In genomic region chr11:118263694-118264567, GRCh38 we compare ENCODE assay signal across 8 cellular contexts. TPM values are rescaled to one million over a fixed set of nuclear protein-coding genes. Genes with fewer than 3 reads are reported as not detected.
DNase-seq lines count a peak whose midpoint lies in the region; FAIRE-seq and TF ChIP-seq lines count a peak whose summit lies in the region.

MPZL2 (minus strand) TSS chr11:118264297; CDS start chr11:118264153, 144 bp downstream.

- TF ChIP-seq EP300 in suprapubic skin (IDR thresholded peaks at IDR 0.05), result no peak

- peak within 1 kb of the TSS; percentile 93 for H3K4me3 Mint-ChIP-seq in MCF 10A (ENCODE audit: unreplicated experiment)

- H3K27me3 ChIP-seq in liver (ENCODE audit: control insufficient read depth in 4 of 4, insufficient read depth in 4 of 4, low read length in 3 of 4) (no peaks in the 10 kb centered on the region), suprapubic skin (no peaks in the 10 kb centered on the region)

- H3K36me3 ChIP-seq in liver (ENCODE audit: control insufficient read depth in 4 of 4, insufficient read depth in 3 of 4, low read depth in 1 of 4, low read length in 3 of 4), result peaks cover 2 to 15% (median 8%) of the 10 kb centered on the region in 4 donors
- peaks cover 8% of the 10 kb centered on the region for H3K36me3 ChIP-seq in suprapubic skin

- H3K27ac ChIP-seq in liver (ENCODE audit: low read depth in 1 of 2, low read length in 2 of 2) (peak within 1 kb of the TSS; percentile 80 to 93), suprapubic skin (peak within 1 kb of the TSS; percentile 89)

- intact Hi-C loops in MCF 10A (cut with micrococcal nuclease), result no loop called here

- peaks cover 44% of the 10 kb centered on the region for H3K4me1 Mint-ChIP-seq in MCF 10A (ENCODE audit: insufficient read depth, unreplicated experiment)

- peaks cover 17% of the 10 kb centered on the region for H3K36me3 Mint-ChIP-seq in MCF 10A (ENCODE audit: insufficient read depth, unreplicated experiment)

- peak within 1 kb of the TSS; percentile 95 for H3K27ac Mint-ChIP-seq in MCF 10A (ENCODE audit: low read depth, unreplicated experiment)

- TF ChIP-seq RAD21 in liver (IDR thresholded peaks at IDR 0.05), result peak; percentile 61 to 72

- no peak for TF ChIP-seq POLR2A in suprapubic skin (IDR thresholded peaks at IDR 0.05)

- H3K4me3 ChIP-seq in liver (ENCODE audit: low read depth in 1 of 3, low read length in 3 of 3), result peak within 1 kb of the TSS; percentile 65 to 74 (median 65)
- peak within 1 kb of the TSS; percentile 48 for H3K4me3 ChIP-seq in suprapubic skin

- H3K4me1 ChIP-seq in liver (ENCODE audit: control insufficient read depth in 4 of 4, insufficient read depth in 4 of 4, low read length in 3 of 4), result peaks cover 5 to 12% (median 8%) of the 10 kb centered on the region in 4 donors
- H3K4me1 ChIP-seq in suprapubic skin, result peaks cover 51% of the 10 kb centered on the region

- H3K27me3 Mint-ChIP-seq in MCF 10A (ENCODE audit: insufficient read depth, unreplicated experiment), result no peaks in the 10 kb centered on the region

- peak; percentile 18 for DNase-seq in EL
- peak; percentile 40 to 71 for DNase-seq in NCI-H526 (lab: John Stamatoyannopoulos, UW)
- DNase-seq in MCF 10A (ENCODE audit: unreplicated experiment), result peak; percentile 93
- DNase-seq in suprapubic skin (ENCODE audit: low spot score in 2 of 2), result peak in 1 of 2 donors; percentile 72
- no peak for DNase-seq in midbrain (lab: John Stamatoyannopoulos, UW)
- DNase-seq in frontal cortex (ENCODE audit: low spot score in 2 of 2), result no peak
- DNase-seq in central memory CD4-positive, alpha-beta T cell, result no peak

- TSS peak; percentile 64 for BruUV-seq in MCF 10A (replicated peaks; lab: Mats Ljungman, UMichigan)

- no peaks in the 10 kb centered on the region for H3K9me3 ChIP-seq in liver (ENCODE audit: control insufficient read depth in 4 of 4, low read length in 3 of 4)
- H3K9me3 ChIP-seq in suprapubic skin, result no peaks in the 10 kb centered on the region

- POLR2A ChIA-PET in MCF 10A (lab: Yijun Ruan, JAX), result interaction anchor here (0.7 to 9.8 kb wide), 26 partner anchors 9 to 1464 kb away, joined by 3 to 225 read pairs (median 5); partner anchors contain the start of genes MPZL3, SCN4B and UBE4A

- no peak for FAIRE-seq in frontal cortex (lab: Jason Lieb, UNC)

- CTCF ChIA-PET in MCF 10A (lab: Yijun Ruan, JAX), result interaction anchor here (0.6 to 4.2 kb wide), 18 partner anchors 11 to 991 kb away, joined by 3 to 24 read pairs (median 4); partner anchors contain the start of gene MPZL3

- no peak for TF ChIP-seq CTCF in MCF 10A (IDR thresholded peaks at IDR 0.05; ENCODE audit: unreplicated experiment)
- no peak for TF ChIP-seq CTCF in liver (IDR thresholded peaks at IDR 0.05; ENCODE audit: low read depth, low read length, missing input control)
- TF ChIP-seq CTCF in suprapubic skin (IDR thresholded peaks at IDR 0.05), result no peak

- no peaks in the 10 kb centered on the region for H3K9me3 Mint-ChIP-seq in MCF 10A (ENCODE audit: unreplicated experiment)

- WGBS in liver, result 5% methylated on average over 19 of the region's 19 CpGs
- 5% methylated on average over 19 of the region's 19 CpGs for WGBS in suprapubic skin

- peak within 1 kb of the TSS; percentile 67 to 80 for H3K9ac ChIP-seq in liver (ENCODE audit: low read depth in 1 of 2, low read length in 2 of 2)

TF ChIP-seq in liver, 16 proteins besides CTCF, POLR2A, EP300 and RAD21:
- peak; percentile 74 for TF ChIP-seq REST (IDR thresholded peaks at IDR 0.05)
- TF ChIP-seq EGR1 (IDR thresholded peaks at IDR 0.05; ENCODE audit: low read depth in 2 of 2), result no peak
- no peak for TF ChIP-seq ZBTB33 (IDR thresholded peaks at IDR 0.05)
- peak; percentile 74 to 81 for TF ChIP-seq RXRA (IDR thresholded peaks at IDR 0.05)
- peak; percentile 68 for TF ChIP-seq MAX (IDR thresholded peaks at IDR 0.05)
- peak; percentile 76 for TF ChIP-seq YY1 (IDR thresholded peaks at IDR 0.05)
- peak; percentile 69 for TF ChIP-seq HNF4A (conservative IDR thresholded peaks at IDR 0.05)
- TF ChIP-seq GABPA (IDR thresholded peaks at IDR 0.05 in 1 of 2, conservative IDR thresholded peaks at IDR 0.05 in 1 of 2), result peak in 1 of 2 donors; percentile 63
- peak; percentile 49 to 50 for TF ChIP-seq JUND (IDR thresholded peaks at IDR 0.05)
- peak; percentile 30 for TF ChIP-seq HNF4G (IDR thresholded peaks at IDR 0.05)
- peak; percentile 81 for TF ChIP-seq SP1 (IDR thresholded peaks at IDR 0.05)
- peak; percentile 41 for TF ChIP-seq FOXA1 (IDR thresholded peaks at IDR 0.05)
- TF ChIP-seq, protein P1, sequence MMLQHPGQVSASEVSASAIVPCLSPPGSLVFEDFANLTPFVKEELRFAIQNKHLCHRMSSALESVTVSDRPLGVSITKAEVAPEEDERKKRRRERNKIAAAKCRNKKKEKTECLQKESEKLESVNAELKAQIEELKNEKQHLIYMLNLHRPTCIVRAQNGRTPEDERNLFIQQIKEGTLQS (IDR thresholded peaks at IDR 0.05), result no peak
- TF ChIP-seq NR2F2 (IDR thresholded peaks at IDR 0.05), result peak; percentile 16
- peak; percentile 94 for TF ChIP-seq TAF1 (conservative IDR thresholded peaks at IDR 0.05)
- TF ChIP-seq FOXA2 (IDR thresholded peaks at IDR 0.05), result no peak

RNA-seq across cellular contexts. Expression of gene MPZL2, which starts in this region (rescaled TPM):
- 7.0 and 13.7 TPM in 2 replicates for total RNA-seq in MCF 10A (2022)
- 10 to 100 TPM; 14.4 to 17.2 TPM for total RNA-seq in liver
- 1 to 10 TPM; 8.4 to 9.3 TPM for polyA plus RNA-seq in liver
- 100 to 1,000 TPM in 1 of 4 donors, 10 to 100 TPM in 3; 54.5 to 111 (median 56.7) TPM for total RNA-seq in suprapubic skin
- total RNA-seq in frontal cortex, result 1.6 TPM

Comparison
In these comparisons a context has a peak if more than half of its experiments do, and no peak if none do; other contexts are left out.
1. DNase-seq: peak in EL (single experiment), NCI-H526 (2 of 2) and MCF 10A (single experiment); none in midbrain (single experiment), frontal cortex (0 of 2) and central memory CD4-positive, alpha-beta T cell (single experiment).